Comparison of ENCODE assay signal across 13 cellular contexts in genomic region chr15:42010434-42010833, GRCh38. TPM values are rescaled to one million over a fixed set of nuclear protein-coding genes. Genes with fewer than 3 reads are reported as not detected.
DNase-seq lines count a peak whose midpoint lies in the region; ATAC-seq and TF ChIP-seq lines count a peak whose summit lies in the region.
"Had no signal": no experiment of that assay in that cellular context is flagged by ENCODE, and none has a peak within 500 bp of the region (broad histone marks: within the 10 kb centered on the region; RNA-seq: fewer than 3 reads in every experiment).

No MANE protein-coding gene starts in this region.

- H3K27me3 Mint-ChIP-seq in activated T-helper 2 cell treated with anti-CD3 and anti-CD28 coated beads, Interferon-gamma antibody, Interleukin-2, Interleukin-4, amounts not matched to agents 10 μg/mL and 5 μg/mL and 100 μg/mL, durations not matched to agents 14 hours and 24 hours and 36 hours (ENCODE audit: low read depth) = no peaks in the 10 kb centered on the region

- peak overlapping the region; percentile 19 for H3K27ac Mint-ChIP-seq in activated T-helper 2 cell treated with anti-CD3 and anti-CD28 coated beads, Interferon-gamma antibody, Interleukin-2, Interleukin-4, amounts not matched to agents 10 μg/mL and 5 μg/mL and 100 μg/mL, durations not matched to agents 14 hours and 24 hours and 36 hours
- H3K27ac Mint-ChIP-seq: WTC11 had no signal

- peak; percentile 12 for DNase-seq in stimulated activated CD4-positive, alpha-beta T cell treated with anti-CD3 and anti-CD28 coated beads, Interleukin-2, amount 100 ng/mL, for 4 hours (ENCODE audit: low read depth)
- DNase-seq in stimulated activated CD4-positive, alpha-beta T cell treated with anti-CD3 and anti-CD28 coated beads, Interleukin-4, amount 100 ng/mL, for 1 hour = no peak
- no peak for DNase-seq in activated T-helper 2 cell treated with anti-CD3 and anti-CD28 coated beads, Interferon-gamma antibody, Interleukin-2, Interleukin-4, amounts not matched to agents 10 μg/mL and 5 μg/mL and 100 μg/mL, durations not matched to agents 14 hours and 24 hours and 36 hours (ENCODE audit: low spot score)
- no peak for DNase-seq in NCI-H1092 (lab: John Stamatoyannopoulos, UW)
- DNase-seq in SHP77 (lab: John Stamatoyannopoulos, UW) = no peak
- no peak for DNase-seq in NCI-H526 treated with DMSO at 0.1 percent for 48 hours (lab: John Stamatoyannopoulos, UW)
- DNase-seq in coronary artery (ENCODE audit: low spot score) = no peak
- DNase-seq: occipital lobe had no signal

- H3K4me3 ChIP-seq in coronary artery = no peak overlapping the region
- H3K4me3 ChIP-seq: BLaER1 treated with 17β-estradiol and CSF1 and Interleukin-3, amounts not matched to agents 10 nM and 100 nM had no signal

- ATAC-seq in HG03095 (IDR thresholded peaks at IDR 0.05; ENCODE audit: unreplicated experiment) = peak; percentile 59
- ATAC-seq: WTC11 had no signal

- peaks cover 18% of the 10 kb centered on the region for H3K4me1 Mint-ChIP-seq in activated T-helper 2 cell treated with anti-CD3 and anti-CD28 coated beads, Interferon-gamma antibody, Interleukin-2, Interleukin-4, amounts not matched to agents 10 μg/mL and 5 μg/mL and 100 μg/mL, durations not matched to agents 14 hours and 24 hours and 36 hours (ENCODE audit: low read depth)

- no peaks in the 10 kb centered on the region for H3K9me3 Mint-ChIP-seq in activated T-helper 2 cell treated with anti-CD3 and anti-CD28 coated beads, Interferon-gamma antibody, Interleukin-2, Interleukin-4, amounts not matched to agents 10 μg/mL and 5 μg/mL and 100 μg/mL, durations not matched to agents 14 hours and 24 hours and 36 hours
- H3K9me3 Mint-ChIP-seq: central memory CD8-positive, alpha-beta T cell; WTC11 had no signal

- H3K4me3 Mint-ChIP-seq in activated T-helper 2 cell treated with anti-CD3 and anti-CD28 coated beads, Interferon-gamma antibody, Interleukin-2, Interleukin-4, amounts not matched to agents 10 μg/mL and 5 μg/mL and 100 μg/mL, durations not matched to agents 14 hours and 24 hours and 36 hours (ENCODE audit: low read depth) = no peak overlapping the region
- H3K4me3 Mint-ChIP-seq: central memory CD8-positive, alpha-beta T cell; WTC11 had no signal

- intact Hi-C loops in activated T-helper 2 cell treated with anti-CD3 and anti-CD28 coated beads, Interferon-gamma antibody, Interleukin-2, Interleukin-4, amounts not matched to agents 10 μg/mL and 5 μg/mL and 100 μg/mL, durations not matched to agents 14 hours and 24 hours and 36 hours (cut with micrococcal nuclease) = no loop called here

- no peaks in the 10 kb centered on the region for H3K36me3 Mint-ChIP-seq in activated T-helper 2 cell treated with anti-CD3 and anti-CD28 coated beads, Interferon-gamma antibody, Interleukin-2, Interleukin-4, amounts not matched to agents 10 μg/mL and 5 μg/mL and 100 μg/mL, durations not matched to agents 14 hours and 24 hours and 36 hours (ENCODE audit: low read depth)
- H3K36me3 Mint-ChIP-seq: WTC11 had no signal

- H3K27ac ChIP-seq in coronary artery = no peak overlapping the region
- H3K27ac ChIP-seq: BLaER1 treated with 17β-estradiol and CSF1 and Interleukin-3, amounts not matched to agents 10 nM and 100 nM had no signal

- TF ChIP-seq CTCF in coronary artery (IDR thresholded peaks at IDR 0.05) = no peak

RNA-seq across cellular contexts. Expression of gene PLA2G4E, which starts 10.4 kb away (rescaled TPM):
- total RNA-seq in activated T-helper 2 cell treated with anti-CD3 and anti-CD28 coated beads, Interferon-gamma antibody, Interleukin-2, Interleukin-4, amounts not matched to agents 10 μg/mL and 5 μg/mL and 100 μg/mL, durations not matched to agents 14 hours and 24 hours and 36 hours = not detected in 2 replicates
- total RNA-seq: HT1080, occipital lobe, WTC11 had no signal

RNA-seq across cellular contexts. Expression of gene EHD4, which starts 38.1 kb away (rescaled TPM):
- total RNA-seq in activated T-helper 2 cell treated with anti-CD3 and anti-CD28 coated beads, Interferon-gamma antibody, Interleukin-2, Interleukin-4, amounts not matched to agents 10 μg/mL and 5 μg/mL and 100 μg/mL, durations not matched to agents 14 hours and 24 hours and 36 hours = 22.3 and 22.7 TPM in 2 replicates
